8 cellular contexts compared by ENCODE assay signal in genomic region chr11:46537851-46538295, GRCh38. TPM values are rescaled to one million over a fixed set of nuclear protein-coding genes. Genes with fewer than 3 reads are reported as not detected.
DNase-seq lines count a peak whose midpoint lies in the region; ATAC-seq and TF ChIP-seq lines count a peak whose summit lies in the region.

No MANE protein-coding gene starts in this region.

- intact Hi-C loops in activated T-helper 1 cell treated with anti-CD3 and anti-CD28 coated beads, Interleukin-12 subunit alpha, Interleukin-12 subunit beta, Interleukin-2, Interleukin-4 antibody, amounts not matched to agents 30 ng/mL and 10 ng/mL and 1 ng/mL, durations not matched to agents 14 hours and 24 hours and 36 hours (cut with micrococcal nuclease) = loop anchor here (1.0 to 2.0 kb wide), 4 partner anchors 48 to 299 kb away; no protein-coding TSS in a partner anchor
- intact Hi-C loops in transverse colon (cut with DNase I; ENCODE audit: low total_unique reads) = loop anchor here (10.0 kb wide), 1 partner anchor 143 kb away; the partner anchor contains the start of gene CHRM4

- H2BK5ac ChIP-seq in neuronal stem cell (ENCODE audit: low read length) = no peak overlapping the region

- no peak overlapping the region for H4K91ac ChIP-seq in neuronal stem cell (ENCODE audit: low read depth, low read length, poor library complexity)

- H2BK12ac ChIP-seq in neuronal stem cell (ENCODE audit: low read length) = no peak overlapping the region

- no CpG with 5 or more reads among the region's 3 CpGs for WGBS in neuronal stem cell (ENCODE audit: extremely low coverage in 2 of 2, insufficient read length in 2 of 2, insufficient replicate concordance in 1 of 2), 2 donors
- WGBS in transverse colon (ENCODE audit: low coverage in 1 of 2), 2 donors = 55 to 68% methylated on average over 3 of the region's 3 CpGs

- H3K9ac ChIP-seq in neuronal stem cell (ENCODE audit: low read depth, low read length, poor library complexity) = no peak overlapping the region

- no peak overlapping the region for H3K14ac ChIP-seq in neuronal stem cell (ENCODE audit: low read length)

- no peak overlapping the region for H2BK120ac ChIP-seq in neuronal stem cell (ENCODE audit: low read depth, low read length)

- TF ChIP-seq EP300 in transverse colon (IDR thresholded peaks at IDR 0.05; ENCODE audit: low read depth) = no peak

- peak; percentile 76 for DNase-seq in GM13976 (ENCODE audit: low spot score)
- peak; percentile 48 for DNase-seq in MG63
- peak; percentile 63 for DNase-seq in RPMI8226
- peak; percentile 47 for DNase-seq in activated T-helper 1 cell treated with anti-CD3 and anti-CD28 coated beads, Interleukin-12 subunit alpha, Interleukin-12 subunit beta, Interleukin-2, Interleukin-4 antibody, amounts not matched to agents 30 ng/mL and 10 ng/mL and 1 ng/mL, durations not matched to agents 14 hours and 24 hours and 36 hours (ENCODE audit: low spot score)
- peak; percentile 55 for DNase-seq in fibroblast of the conjunctiva (ENCODE audit: low read depth)
- DNase-seq in neuronal stem cell (ENCODE audit: low spot score) = peak; percentile 86
- peak; percentile 68 for DNase-seq in transverse colon

- H3K23ac ChIP-seq in neuronal stem cell (ENCODE audit: low read depth, low read length, poor library complexity) = no peak overlapping the region

- peaks cover 12% of the 10 kb centered on the region for H3K36me3 Mint-ChIP-seq in activated T-helper 1 cell treated with anti-CD3 and anti-CD28 coated beads, Interleukin-12 subunit alpha, Interleukin-12 subunit beta, Interleukin-2, Interleukin-4 antibody, amounts not matched to agents 30 ng/mL and 10 ng/mL and 1 ng/mL, durations not matched to agents 14 hours and 24 hours and 36 hours (ENCODE audit: low read depth)

- H3K27me3 ChIP-seq in MG63 (no peaks in the 10 kb centered on the region), neuronal stem cell (ENCODE audit: control insufficient read depth in 3 of 3, insufficient read depth in 3 of 3, low read depth in 1 of 3, low read length in 3 of 3) (no peaks in the 10 kb centered on the region), transverse colon (no peaks in the 10 kb centered on the region)

- peaks cover 4 to 6% of the 10 kb centered on the region in 2 donors for H3K4me1 ChIP-seq in neuronal stem cell (ENCODE audit: control insufficient read depth in 2 of 2, insufficient read depth in 1 of 2, low read depth in 1 of 2, low read length in 2 of 2)
- peaks cover 0 to 30% (median 9%) of the 10 kb centered on the region in 4 donors for H3K4me1 ChIP-seq in transverse colon

- TF ChIP-seq POLR2A in transverse colon (IDR thresholded peaks at IDR 0.05) = no peak

- ATAC-seq in HG02759 (IDR thresholded peaks at IDR 0.05; ENCODE audit: unreplicated experiment) = no peak

- H4K8ac ChIP-seq in neuronal stem cell (ENCODE audit: low read depth, low read length) = no peak overlapping the region

- H3K79me1 ChIP-seq in neuronal stem cell (ENCODE audit: low read depth, low read length) = no peaks in the 10 kb centered on the region

- no peaks in the 10 kb centered on the region for H3K27me3 Mint-ChIP-seq in activated T-helper 1 cell treated with anti-CD3 and anti-CD28 coated beads, Interleukin-12 subunit alpha, Interleukin-12 subunit beta, Interleukin-2, Interleukin-4 antibody, amounts not matched to agents 30 ng/mL and 10 ng/mL and 1 ng/mL, durations not matched to agents 14 hours and 24 hours and 36 hours (ENCODE audit: insufficient read depth)

- H3K9me3 ChIP-seq in MG63 (no peaks in the 10 kb centered on the region), neuronal stem cell (replicated peaks in 1 of 2; ENCODE audit: control insufficient read depth in 2 of 2, insufficient read depth in 1 of 2, low read depth in 1 of 2, low read length in 2 of 2) (no peaks in the 10 kb centered on the region), transverse colon (no peaks in the 10 kb centered on the region)

- TF ChIP-seq CTCF in GM13976 (IDR thresholded peaks at IDR 0.05; ENCODE audit: borderline replicate concordance, control extremely low read depth, extremely low read depth, insufficient read depth, missing control alignments) = peak; percentile 81
- peak; percentile 78 to 89 (median 83) for TF ChIP-seq CTCF in transverse colon (IDR thresholded peaks at IDR 0.05)

- no peak overlapping the region for H3K4me3 Mint-ChIP-seq in activated T-helper 1 cell treated with anti-CD3 and anti-CD28 coated beads, Interleukin-12 subunit alpha, Interleukin-12 subunit beta, Interleukin-2, Interleukin-4 antibody, amounts not matched to agents 30 ng/mL and 10 ng/mL and 1 ng/mL, durations not matched to agents 14 hours and 24 hours and 36 hours

- H2AK5ac ChIP-seq in neuronal stem cell (ENCODE audit: low read depth, low read length) = no peak overlapping the region

- H2BK15ac ChIP-seq in neuronal stem cell (ENCODE audit: low read length) = no peak overlapping the region

- H3K27ac ChIP-seq in neuronal stem cell (replicated peaks; ENCODE audit: low read length) (no peak overlapping the region), transverse colon (no peak overlapping the region)

- H3K4me1 Mint-ChIP-seq in activated T-helper 1 cell treated with anti-CD3 and anti-CD28 coated beads, Interleukin-12 subunit alpha, Interleukin-12 subunit beta, Interleukin-2, Interleukin-4 antibody, amounts not matched to agents 30 ng/mL and 10 ng/mL and 1 ng/mL, durations not matched to agents 14 hours and 24 hours and 36 hours (ENCODE audit: low read depth) = peaks cover 15% of the 10 kb centered on the region

- no peak overlapping the region for H3K18ac ChIP-seq in neuronal stem cell (ENCODE audit: low read length)

- no peak overlapping the region for H3K4me2 ChIP-seq in neuronal stem cell (ENCODE audit: insufficient read depth, low read length, poor library complexity, severe bottlenecking)

- H3K4ac ChIP-seq in neuronal stem cell (ENCODE audit: low read length) = no peak overlapping the region

- H3K4me3 ChIP-seq in MG63 = no peak overlapping the region
- no peak overlapping the region for H3K4me3 ChIP-seq in neuronal stem cell (ENCODE audit: low read length in 2 of 2)
- no peak overlapping the region for H3K4me3 ChIP-seq in transverse colon

- H3K27ac Mint-ChIP-seq in activated T-helper 1 cell treated with anti-CD3 and anti-CD28 coated beads, Interleukin-12 subunit alpha, Interleukin-12 subunit beta, Interleukin-2, Interleukin-4 antibody, amounts not matched to agents 30 ng/mL and 10 ng/mL and 1 ng/mL, durations not matched to agents 14 hours and 24 hours and 36 hours = no peak overlapping the region

- no peaks in the 10 kb centered on the region for H3K9me3 Mint-ChIP-seq in activated T-helper 1 cell treated with anti-CD3 and anti-CD28 coated beads, Interleukin-12 subunit alpha, Interleukin-12 subunit beta, Interleukin-2, Interleukin-4 antibody, amounts not matched to agents 30 ng/mL and 10 ng/mL and 1 ng/mL, durations not matched to agents 14 hours and 24 hours and 36 hours

- no peak overlapping the region for H2AFZ ChIP-seq in neuronal stem cell (ENCODE audit: low read length)

- peaks cover 9% of the 10 kb centered on the region for H3K36me3 ChIP-seq in MG63
- H3K36me3 ChIP-seq in neuronal stem cell (replicated peaks in 1 of 2; ENCODE audit: control insufficient read depth in 2 of 2, insufficient read depth in 2 of 2, low read length in 2 of 2) = peaks cover 14 to 27% of the 10 kb centered on the region in 2 donors
- H3K36me3 ChIP-seq in transverse colon = peaks cover 0 to 22% (median 3%) of the 10 kb centered on the region in 4 donors

- in situ Hi-C loops in GM13976 (cut with MboI; ENCODE audit: low sequenced_read_pairs, unreplicated experiment) = loop anchor here (10.0 kb wide), 2 partner anchors 133 to 293 kb away; no protein-coding TSS in a partner anchor
- in situ Hi-C loops in transverse colon (cut with MboI; ENCODE audit: low pct_ligation_motif_present in 1 of 4, low pct_unique_long_range_greater_than_20kb in 1 of 4, low sequenced_read_pairs in 3 of 4) = loop anchor here (10.0 to 25.0 kb wide), 4 partner anchors 126 to 301 kb away; partner anchors contain the start of genes CHRM4 (in 3 of the 4) and MDK (in 2 of the 4)

RNA-seq across cellular contexts. Expression of gene AMBRA1, which starts 56.0 kb away (rescaled TPM):
- 17.0 and 17.7 TPM in 2 replicates for total RNA-seq in MG63 (2014; rRNA removed; shearing (Covaris generic); ENCODE audit: low replicate concordance)
- total RNA-seq in activated T-helper 1 cell treated with anti-CD3 and anti-CD28 coated beads, Interleukin-12 subunit alpha, Interleukin-12 subunit beta, Interleukin-2, Interleukin-4 antibody, amounts not matched to agents 30 ng/mL and 10 ng/mL and 1 ng/mL, durations not matched to agents 14 hours and 24 hours and 36 hours = 35.7 and 37.9 TPM in 2 replicates
- 9.9 TPM for polyA plus RNA-seq in neuronal stem cell (2013, experiment 1 of 2)
- 9.1 TPM for polyA plus RNA-seq in neuronal stem cell (2013, experiment 2 of 2)
- 10 to 100 TPM; 43.4 to 48.9 (median 46.3) TPM for total RNA-seq in transverse colon
